ENCODE assay signal across 13 cellular contexts in genomic region chr21:35179990-35180557, GRCh38.
DNase-seq lines count a peak whose midpoint lies in the region; ATAC-seq, FAIRE-seq and TF ChIP-seq lines count a peak whose summit lies in the region.
"Had no signal": no experiment of that assay in that cellular context is flagged by ENCODE, and none has a peak within 500 bp of the region (broad histone marks: within the 10 kb centered on the region; RNA-seq: fewer than 3 reads in every experiment).

No MANE protein-coding gene starts in this region.

- H3K4me3 Mint-ChIP-seq in activated T-cell treated with anti-CD3 and anti-CD28 coated beads, Interleukin-2, amount 50 U/mL, for 4 hours = no peak overlapping the region
- no peak overlapping the region for H3K4me3 Mint-ChIP-seq in activated T-cell treated with anti-CD3 and anti-CD28 coated beads, Interleukin-2, amount 50 U/mL, for 24 hours
- H3K4me3 Mint-ChIP-seq in stimulated activated memory B cell treated with anti-CD40 and anti-IgM and Interleukin-4, amounts not matched to agents 10 μg/mL and 1 μg/mL and 100 μg/mL, for 72 hours = no peak overlapping the region
- H3K4me3 Mint-ChIP-seq: B cell, WTC11 had no signal

- peaks cover 6% of the 10 kb centered on the region for H3K27me3 Mint-ChIP-seq in activated T-cell treated with anti-CD3 and anti-CD28 coated beads, Interleukin-2, amount 50 U/mL, for 4 hours (ENCODE audit: low read depth)
- H3K27me3 Mint-ChIP-seq in activated T-cell treated with anti-CD3 and anti-CD28 coated beads, Interleukin-2, amount 50 U/mL, for 24 hours = no peaks in the 10 kb centered on the region
- no peaks in the 10 kb centered on the region for H3K27me3 Mint-ChIP-seq in stimulated activated memory B cell treated with anti-CD40 and anti-IgM and Interleukin-4, amounts not matched to agents 10 μg/mL and 1 μg/mL and 100 μg/mL, for 72 hours
- H3K27me3 Mint-ChIP-seq: B cell had no signal

- in situ Hi-C loops in GM13977 (cut with MboI; ENCODE audit: low pct_unique_long_range_greater_than_20kb, low sequenced_read_pairs, unreplicated experiment) = no loop called here

- peaks cover 0 to 2% of the 10 kb centered on the region in 2 experiments for H3K27me3 ChIP-seq in endothelial cell of umbilical vein (ENCODE audit: control insufficient read depth in 2 of 2, insufficient read depth in 2 of 2, low read length in 2 of 2)

- no peak overlapping the region for H3K9ac ChIP-seq in endothelial cell of umbilical vein (replicated peaks; ENCODE audit: extremely low read depth, insufficient read depth, low read length)

- no peaks in the 10 kb centered on the region for H3K4me1 ChIP-seq in endothelial cell of umbilical vein (ENCODE audit: control insufficient read depth, extremely low read depth, insufficient read depth, low read length)

- dilution Hi-C loops in endothelial cell of umbilical vein (cut with MboI; ENCODE audit: extremely low pct_ligation_motif_present, low sequenced_read_pairs) = no loop called here

- no peaks in the 10 kb centered on the region for H3K9me1 ChIP-seq in endothelial cell of umbilical vein (replicated peaks; ENCODE audit: control insufficient read depth, extremely low read depth, insufficient read depth, low read length)

- H3K4me2 ChIP-seq in endothelial cell of umbilical vein (ENCODE audit: insufficient read depth, low read length) = no peak overlapping the region

- no peaks in the 10 kb centered on the region for H3K36me3 Mint-ChIP-seq in activated T-cell treated with anti-CD3 and anti-CD28 coated beads, Interleukin-2, amount 50 U/mL, for 4 hours (ENCODE audit: insufficient read depth)
- H3K36me3 Mint-ChIP-seq in activated T-cell treated with anti-CD3 and anti-CD28 coated beads, Interleukin-2, amount 50 U/mL, for 24 hours (ENCODE audit: low read depth) = no peaks in the 10 kb centered on the region
- H3K36me3 Mint-ChIP-seq in stimulated activated memory B cell treated with anti-CD40 and anti-IgM and Interleukin-4, amounts not matched to agents 10 μg/mL and 1 μg/mL and 100 μg/mL, for 72 hours = peaks cover 7% of the 10 kb centered on the region
- H3K36me3 Mint-ChIP-seq: WTC11 had no signal

- no peak for FAIRE-seq in endothelial cell of umbilical vein (lab: Jason Lieb, UNC)

- no peak for DNase-seq in activated T-cell treated with anti-CD3 and anti-CD28 coated beads, Interleukin-2, amount 50 U/mL, for 4 hours
- no peak for DNase-seq in activated T-cell treated with anti-CD3 and anti-CD28 coated beads, Interleukin-2, amount 50 U/mL, for 24 hours
- peak; percentile 12 to 81 for DNase-seq in NCI-H524 (lab: John Stamatoyannopoulos, UW)
- DNase-seq in endothelial cell of umbilical vein (ENCODE audit: low read depth, low spot score) = no peak
- no peak for DNase-seq in middle frontal gyrus (ENCODE audit: extremely low spot score, low spot score)
- DNase-seq in GM13977 (ENCODE audit: low spot score) = no peak
- no peak for DNase-seq in NCI-H446 treated with DMSO at 0.1 percent for 48 hours (lab: John Stamatoyannopoulos, UW)
- DNase-seq: activated naive CD4-positive, alpha-beta T cell; dorsolateral prefrontal cortex had no signal

- TF ChIP-seq POLR2A in endothelial cell of umbilical vein (IDR thresholded peaks at IDR 0.05; ENCODE audit: low read depth, low read length) = no peak

- peaks cover 11% of the 10 kb centered on the region for H3K4me1 Mint-ChIP-seq in activated T-cell treated with anti-CD3 and anti-CD28 coated beads, Interleukin-2, amount 50 U/mL, for 4 hours (ENCODE audit: low read depth)
- H3K4me1 Mint-ChIP-seq in activated T-cell treated with anti-CD3 and anti-CD28 coated beads, Interleukin-2, amount 50 U/mL, for 24 hours (ENCODE audit: low read depth) = peaks cover 43% of the 10 kb centered on the region
- peaks cover 10% of the 10 kb centered on the region for H3K4me1 Mint-ChIP-seq in stimulated activated memory B cell treated with anti-CD40 and anti-IgM and Interleukin-4, amounts not matched to agents 10 μg/mL and 1 μg/mL and 100 μg/mL, for 72 hours
- H3K4me1 Mint-ChIP-seq: B cell had no signal

- TF ChIP-seq CTCF in endothelial cell of umbilical vein (IDR thresholded peaks at IDR 0.05; ENCODE audit: extremely low read depth in 1 of 2, insufficient read depth in 1 of 2, low read depth in 1 of 2, low read length in 2 of 2) = no peak
- no peak for TF ChIP-seq CTCF in GM13977 (IDR thresholded peaks at IDR 0.05; ENCODE audit: extremely low read depth, insufficient read depth, missing control alignments)

- H3K9me3 Mint-ChIP-seq in activated T-cell treated with anti-CD3 and anti-CD28 coated beads, Interleukin-2, amount 50 U/mL, for 4 hours = peaks cover 8% of the 10 kb centered on the region
- H3K9me3 Mint-ChIP-seq in activated T-cell treated with anti-CD3 and anti-CD28 coated beads, Interleukin-2, amount 50 U/mL, for 24 hours = peaks cover 32% of the 10 kb centered on the region
- peaks cover 20% of the 10 kb centered on the region for H3K9me3 Mint-ChIP-seq in stimulated activated memory B cell treated with anti-CD40 and anti-IgM and Interleukin-4, amounts not matched to agents 10 μg/mL and 1 μg/mL and 100 μg/mL, for 72 hours

- no peaks in the 10 kb centered on the region for H3K9me3 ChIP-seq in endothelial cell of umbilical vein (replicated peaks; ENCODE audit: control insufficient read depth, insufficient read depth, low read length)

- H3K36me3 ChIP-seq in endothelial cell of umbilical vein (ENCODE audit: control insufficient read depth in 2 of 2, extremely low read depth in 1 of 2, insufficient read depth in 2 of 2, low read length in 2 of 2) = no peaks in the 10 kb centered on the region

- H3K27ac ChIP-seq in endothelial cell of umbilical vein (ENCODE audit: insufficient read depth, low read depth, low read length) = no peak overlapping the region
- H3K27ac ChIP-seq: dorsolateral prefrontal cortex had no signal

- H2AFZ ChIP-seq in endothelial cell of umbilical vein (ENCODE audit: low read depth, low read length) = no peak overlapping the region

- POLR2A ChIA-PET in endothelial cell of umbilical vein (lab: Charles Lee) = no interaction called here

- intact Hi-C loops in endothelial cell of umbilical vein (cut with micrococcal nuclease) = no loop called here

- no peaks in the 10 kb centered on the region for H3K79me2 ChIP-seq in endothelial cell of umbilical vein (ENCODE audit: control insufficient read depth, insufficient read depth, low read length)

- H4K20me1 ChIP-seq in endothelial cell of umbilical vein (replicated peaks; ENCODE audit: control insufficient read depth, extremely low read depth, insufficient read depth, low read length) = no peaks in the 10 kb centered on the region

- H3K27ac Mint-ChIP-seq in activated T-cell treated with anti-CD3 and anti-CD28 coated beads, Interleukin-2, amount 50 U/mL, for 24 hours = no peak overlapping the region
- H3K27ac Mint-ChIP-seq in stimulated activated memory B cell treated with anti-CD40 and anti-IgM and Interleukin-4, amounts not matched to agents 10 μg/mL and 1 μg/mL and 100 μg/mL, for 72 hours = no peak overlapping the region
- H3K27ac Mint-ChIP-seq: B cell, WTC11 had no signal

- BruUV-seq in endothelial cell of umbilical vein (replicated peaks; lab: Mats Ljungman, UMichigan) = no TSS peak

- peak; percentile 64 to 69 for ATAC-seq in activated T-cell treated with anti-CD3 and anti-CD28 coated beads, Interleukin-2, amount 50 U/mL, for 4 hours
- peak; percentile 36 for ATAC-seq in stimulated activated memory B cell treated with anti-CD40 and anti-IgM and Interleukin-4, amounts not matched to agents 10 μg/mL and 1 μg/mL and 100 μg/mL, for 72 hours
- ATAC-seq: Right ventricle myocardium inferior, WTC11 had no signal

- no peak overlapping the region for H3K4me3 ChIP-seq in endothelial cell of umbilical vein (replicated peaks in 1 of 3; ENCODE audit: insufficient read depth in 1 of 3, low read depth in 1 of 3, low read length in 3 of 3)
- H3K4me3 ChIP-seq: dorsolateral prefrontal cortex had no signal

- CTCF ChIA-PET in endothelial cell of umbilical vein (lab: Charles Lee) = interaction anchor here (1.0 to 1.3 kb wide), 2 partner anchors 220 to 660 kb away, joined by 3 read pairs; no protein-coding TSS in a partner anchor

TF ChIP-seq in endothelial cell of umbilical vein, 7 proteins besides CTCF, POLR2A, EP300 and RAD21:
- no peak for TF ChIP-seq EZH2 (IDR thresholded peaks at IDR 0.05; ENCODE audit: borderline replicate concordance, low read depth, low read length, severe bottlenecking)
- TF ChIP-seq FOS (IDR thresholded peaks at IDR 0.05; ENCODE audit: borderline replicate concordance, insufficient read depth, low read length) = peak; percentile 32

Comparison
In these comparisons a context has a peak if more than half of its experiments do, and no peak if none do; other contexts are left out.
1. DNase-seq: peak in NCI-H524 (2 of 2); none in activated T-cell treated with anti-CD3 and anti-CD28 coated beads, Interleukin-2, amount 50 U/mL, for 4 hours (single experiment), activated T-cell treated with anti-CD3 and anti-CD28 coated beads, Interleukin-2, amount 50 U/mL, for 24 hours (single experiment), endothelial cell of umbilical vein (single experiment), middle frontal gyrus (single experiment), GM13977 (single experiment) and NCI-H446 treated with DMSO at 0.1 percent for 48 hours (single experiment).